Comparison of ENCODE assay signal across 35 cellular contexts in the genomic region with DNA sequence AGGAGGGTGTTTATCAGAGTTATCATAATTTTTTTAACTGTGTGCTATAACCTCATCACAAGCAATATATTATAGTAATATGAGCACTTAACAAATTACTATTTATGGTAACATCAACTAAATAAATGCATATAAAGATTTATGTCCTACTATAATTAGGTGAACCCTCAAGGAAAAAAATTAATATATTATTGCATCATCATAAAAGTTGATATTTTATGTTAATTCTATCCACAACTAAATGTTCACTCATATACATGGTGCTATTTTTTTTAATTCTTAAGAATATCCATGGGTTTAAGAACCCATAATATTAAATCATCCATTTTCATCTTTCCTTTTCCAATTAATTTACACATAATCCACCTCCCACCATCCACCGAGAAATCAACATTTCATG.
DNase-seq lines count a peak whose midpoint lies in the region; ATAC-seq, FAIRE-seq and TF ChIP-seq lines count a peak whose summit lies in the region.
"Had no signal": no experiment of that assay in that cellular context is flagged by ENCODE, and none has a peak within 500 bp of the region (broad histone marks: within the 10 kb centered on the region; RNA-seq: fewer than 3 reads in every experiment).

No MANE protein-coding gene starts in this region.

- H3K9me3 ChIP-seq in HepG2 (ENCODE audit: low read length) (peaks cover 30% of the 10 kb centered on the region), right lobe of liver (no peaks in the 10 kb centered on the region), IMR-90 (ENCODE audit: control insufficient read depth, insufficient read depth, low read length) (peaks cover 3% of the 10 kb centered on the region; the same call in 1 of the 2 replicates), K562 (replicated peaks; ENCODE audit: control insufficient read depth, insufficient read depth, low read depth, low read length) (no peaks in the 10 kb centered on the region), kidney (ENCODE audit: control insufficient read depth in 1 of 2, low read length in 2 of 2) (no peaks in the 10 kb centered on the region), PC-9 (ENCODE audit: insufficient read depth, low read depth) (no peaks in the 10 kb centered on the region)
- H3K9me3 ChIP-seq: A549, BE2C, BLaER1, Caco-2 had no signal

- POLR2A ChIA-PET in HepG2 (lab: Yijun Ruan, JAX), result no interaction called here
- POLR2A ChIA-PET in IMR-90 (lab: Charles Lee; ENCODE audit: unreplicated experiment), result no interaction called here
- POLR2A ChIA-PET in K562 (lab: Yijun Ruan, JAX), result no interaction called here
- POLR2A ChIA-PET in PC-9 (lab: Charles Lee; ENCODE audit: unreplicated experiment), result no interaction called here

- H3K4me1 ChIP-seq in HepG2 (ENCODE audit: insufficient read depth, low read length) (no peaks in the 10 kb centered on the region), right lobe of liver (peaks cover 0 to 8% (median 0%) of the 10 kb centered on the region in 4 donors), IMR-90 (ENCODE audit: control insufficient read depth, insufficient read depth, low read length) (no peaks in the 10 kb centered on the region), K562 (replicated peaks in 1 of 2; ENCODE audit: control insufficient read depth in 2 of 2, insufficient read depth in 2 of 2, low read length in 2 of 2) (no peaks in the 10 kb centered on the region), kidney (ENCODE audit: control insufficient read depth in 1 of 2, insufficient read depth in 1 of 2, low read depth in 1 of 2, low read length in 2 of 2) (no peaks in the 10 kb centered on the region), PC-9 (replicated peaks; ENCODE audit: insufficient read depth) (no peaks in the 10 kb centered on the region)
- H3K4me1 ChIP-seq: A549, BE2C, BLaER1, Caco-2 had no signal

- H3K4me3 ChIP-seq in HepG2 (replicated peaks in 1 of 3; ENCODE audit: insufficient read depth in 1 of 3, low read depth in 2 of 3, low read length in 3 of 3) (no peak overlapping the region), right lobe of liver (no peak overlapping the region), IMR-90 (ENCODE audit: insufficient read depth, low read depth, low read length) (no peak overlapping the region), K562 (no peak overlapping the region), kidney (ENCODE audit: low read length in 2 of 2) (no peak overlapping the region), PC-9 (no peak overlapping the region)
- H3K4me3 ChIP-seq: A549; BLaER1; BLaER1 treated with 17β-estradiol and CSF1 and Interleukin-3, amounts not matched to agents 10 nM and 100 nM had no signal

- no peak for TF ChIP-seq POLR2A in HepG2 (IDR thresholded peaks at IDR 0.05; ENCODE audit: insufficient read depth in 1 of 2, low read depth in 2 of 2, low read length in 2 of 2)
- no peak for TF ChIP-seq POLR2A in right lobe of liver (IDR thresholded peaks at IDR 0.05)
- TF ChIP-seq POLR2A in IMR-90 (IDR thresholded peaks at IDR 0.05; ENCODE audit: low read depth, low read length), result no peak
- TF ChIP-seq POLR2A in K562 (conservative IDR thresholded peaks at IDR 0.05), result no peak

- no peak overlapping the region for H3K23ac ChIP-seq in IMR-90 (ENCODE audit: low read depth, low read length)

- DNase-seq in HepG2 (ENCODE audit: low spot score) (no peak), right lobe of liver (no peak), IMR-90 (no peak), K562 (ENCODE audit: extremely low read depth in 1 of 4, low spot score in 3 of 4) (no peak), kidney (no peak), PC-9 (no peak), NCI-H2081 (lab: John Stamatoyannopoulos, UW) (no peak)
- DNase-seq: 8988T; ACHN; AML-193; BE2C; C1 segment of cervical spinal cord; Caco-2; Calu3; CD4-positive, alpha-beta memory T cell; CD4-positive, alpha-beta T cell; CD4-positive, CD25-positive, alpha-beta regulatory T cell; CD8-positive, alpha-beta memory T cell; CD8-positive, alpha-beta T cell; COR-L47; DMS 273 treated with DMSO at 0.1 percent for 48 hours; DMS153; DMS53; DMS79; DMS79 treated with DMSO at 0.1 percent for 48 hours; DND-41; EL had no signal

- H3K9ac ChIP-seq in HepG2 (ENCODE audit: insufficient read depth, low read depth, low read length) (no peak overlapping the region), IMR-90 (ENCODE audit: low read depth, low read length) (no peak overlapping the region), K562 (ENCODE audit: insufficient read depth in 1 of 2, low read depth in 2 of 2, low read length in 2 of 2) (no peak overlapping the region), kidney (ENCODE audit: low read length in 2 of 2) (no peak overlapping the region)
- H3K9ac ChIP-seq: BLaER1; BLaER1 treated with 17β-estradiol and CSF1 and Interleukin-3, amounts not matched to agents 10 nM and 100 nM had no signal

- no peaks in the 10 kb centered on the region for H3K79me1 ChIP-seq in IMR-90 (ENCODE audit: low read depth in 1 of 2, low read length in 2 of 2)

- H3K4ac ChIP-seq in IMR-90 (ENCODE audit: low read depth, low read length), result no peak overlapping the region

- dilution Hi-C loops in IMR-90 (cut with HindIII; ENCODE audit: low sequenced_read_pairs, unreplicated experiment), result no loop called here

- no peaks in the 10 kb centered on the region for H4K20me1 ChIP-seq in HepG2 (ENCODE audit: insufficient read depth, low read length)
- H4K20me1 ChIP-seq in IMR-90 (ENCODE audit: insufficient read depth, low read length), result no peaks in the 10 kb centered on the region
- H4K20me1 ChIP-seq in K562 (replicated peaks; ENCODE audit: control insufficient read depth, insufficient read depth, low read length), result no peaks in the 10 kb centered on the region
- H4K20me1 ChIP-seq in PC-9 (ENCODE audit: insufficient read depth), result no peaks in the 10 kb centered on the region
- H4K20me1 ChIP-seq: BLaER1; BLaER1 treated with 17β-estradiol and CSF1 and Interleukin-3, amounts not matched to agents 10 nM and 100 nM had no signal

- no peak for TF ChIP-seq CTCF in HepG2 (CRISPR knock-in tag; IDR thresholded peaks at IDR 0.05)
- no peak for TF ChIP-seq CTCF in right lobe of liver (IDR thresholded peaks at IDR 0.05)
- no peak for TF ChIP-seq CTCF in IMR-90 (conservative IDR thresholded peaks at IDR 0.05; ENCODE audit: low read depth, low read length)
- no peak for TF ChIP-seq CTCF in K562 (IDR thresholded peaks at IDR 0.05 in 2 of 3, conservative IDR thresholded peaks at IDR 0.05 in 1 of 3; ENCODE audit: insufficient read depth in 2 of 3, low read depth in 1 of 3, low read length in 3 of 3)
- TF ChIP-seq CTCF in kidney (IDR thresholded peaks at IDR 0.05; ENCODE audit: borderline replicate concordance, extremely low read depth, insufficient read depth), result no peak
- no peak for TF ChIP-seq CTCF in PC-9 (conservative IDR thresholded peaks at IDR 0.05)

- no peak overlapping the region for H2AFZ ChIP-seq in HepG2 (ENCODE audit: low read length)
- H2AFZ ChIP-seq in IMR-90 (replicated peaks; ENCODE audit: low read length, poor library complexity), result no peak overlapping the region
- H2AFZ ChIP-seq in K562 (ENCODE audit: low read depth, low read length), result no peak overlapping the region
- no peak overlapping the region for H2AFZ ChIP-seq in PC-9

- H4K8ac ChIP-seq in IMR-90 (ENCODE audit: low read depth in 2 of 2, low read length in 2 of 2), result no peak overlapping the region

- CTCF ChIA-PET in HepG2 (lab: Yijun Ruan, JAX; ENCODE audit: low intra/inter-chr PET ratio, low total read pairs) (no interaction called here), IMR-90 (lab: Yijun Ruan, JAX) (no interaction called here), K562 (lab: Yijun Ruan, JAX; ENCODE audit: low intra/inter-chr PET ratio) (no interaction called here), PC-9 (lab: Charles Lee) (no interaction called here)

- in situ Hi-C loops in HepG2 (cut with HindIII; ENCODE audit: extremely low pct_ligation_motif_present, low pct_unique_long_range_greater_than_20kb) (no loop called here), IMR-90 (cut with MboI; ENCODE audit: low sequenced_read_pairs) (no loop called here), K562 (cut with MboI) (no loop called here)

- no peaks in the 10 kb centered on the region for H3K27me3 ChIP-seq in HepG2 (ENCODE audit: control insufficient read depth in 1 of 2, insufficient read depth in 2 of 2, low read length in 2 of 2)
- no peaks in the 10 kb centered on the region for H3K27me3 ChIP-seq in right lobe of liver
- H3K27me3 ChIP-seq in IMR-90 (ENCODE audit: control insufficient read depth, insufficient read depth, low read length), result no peaks in the 10 kb centered on the region
- no peaks in the 10 kb centered on the region for H3K27me3 ChIP-seq in K562 (ENCODE audit: control insufficient read depth in 2 of 2, insufficient read depth in 2 of 2, low read length in 2 of 2)
- H3K27me3 ChIP-seq in PC-9 (ENCODE audit: insufficient read depth, low read depth), result no peaks in the 10 kb centered on the region
- H3K27me3 ChIP-seq: BE2C; BLaER1; BLaER1 treated with 17β-estradiol and CSF1 and Interleukin-3, amounts not matched to agents 10 nM and 100 nM had no signal

- H3K36me3 ChIP-seq in HepG2 (replicated peaks in 1 of 2; ENCODE audit: control insufficient read depth in 1 of 2, insufficient read depth in 2 of 2, low read length in 2 of 2) (no peaks in the 10 kb centered on the region), right lobe of liver (no peaks in the 10 kb centered on the region), IMR-90 (ENCODE audit: control insufficient read depth, insufficient read depth, low read length) (no peaks in the 10 kb centered on the region), K562 (ENCODE audit: control insufficient read depth, insufficient read depth, low read length) (no peaks in the 10 kb centered on the region), kidney (ENCODE audit: control insufficient read depth in 1 of 2, insufficient read depth in 2 of 2, low read length in 2 of 2) (no peaks in the 10 kb centered on the region), PC-9 (ENCODE audit: low read depth) (no peaks in the 10 kb centered on the region)
- H3K36me3 ChIP-seq: BE2C; BLaER1; BLaER1 treated with 17β-estradiol and CSF1 and Interleukin-3, amounts not matched to agents 10 nM and 100 nM had no signal

- FAIRE-seq in HepG2 (lab: Jason Lieb, UNC) (no peak), K562 (lab: Jason Lieb, UNC) (no peak), kidney (lab: Jason Lieb, UNC) (peak; percentile 11)
- FAIRE-seq: A204.1, A549, D721Med had no signal

- no peak overlapping the region for H3K27ac ChIP-seq in HepG2 (ENCODE audit: extremely low read length, insufficient read depth, low read length)
- no peak overlapping the region for H3K27ac ChIP-seq in right lobe of liver
- no peak overlapping the region for H3K27ac ChIP-seq in IMR-90 (ENCODE audit: insufficient read depth, low read length)
- no peak overlapping the region for H3K27ac ChIP-seq in K562 (ENCODE audit: extremely low read depth, low read depth, low read length)
- H3K27ac ChIP-seq in kidney (ENCODE audit: low read depth in 2 of 2, low read length in 2 of 2), result no peak overlapping the region
- no peak overlapping the region for H3K27ac ChIP-seq in PC-9
- H3K27ac ChIP-seq: 22Rv1; A549; BLaER1; BLaER1 treated with 17β-estradiol and CSF1 and Interleukin-3, amounts not matched to agents 10 nM and 100 nM; C4-2B had no signal

- H3K9me1 ChIP-seq in IMR-90 (ENCODE audit: insufficient read depth, low read length), result no peaks in the 10 kb centered on the region
- no peaks in the 10 kb centered on the region for H3K9me1 ChIP-seq in K562 (ENCODE audit: control insufficient read depth, insufficient read depth, low read length)

- no peak overlapping the region for H3K4me2 ChIP-seq in HepG2 (ENCODE audit: low read depth, low read length)
- H3K4me2 ChIP-seq in IMR-90 (ENCODE audit: low read depth, low read length), result no peak overlapping the region
- H3K4me2 ChIP-seq in K562 (ENCODE audit: insufficient read depth, low read length), result no peak overlapping the region
- no peak overlapping the region for H3K4me2 ChIP-seq in PC-9
- H3K4me2 ChIP-seq: A549; BLaER1; BLaER1 treated with 17β-estradiol and CSF1 and Interleukin-3, amounts not matched to agents 10 nM and 100 nM had no signal

- H3K79me2 ChIP-seq in HepG2 (ENCODE audit: insufficient read depth, low read length) (no peaks in the 10 kb centered on the region), K562 (ENCODE audit: control insufficient read depth, insufficient read depth, low read length) (no peaks in the 10 kb centered on the region), PC-9 (ENCODE audit: low read depth) (no peaks in the 10 kb centered on the region)

- no peak overlapping the region for H4K5ac ChIP-seq in IMR-90 (ENCODE audit: low read depth, low read length)

- H2AK9ac ChIP-seq in IMR-90 (replicated peaks; ENCODE audit: low read depth, low read length, poor library complexity), result no peak overlapping the region

- WGBS in HepG2 (ENCODE audit: low lambda C conversion rate), result 0% methylated on average over 1 of the region's 1 CpG
- WGBS in right lobe of liver (ENCODE audit: insufficient coverage, low coverage, low lambda C conversion rate, missing lambda C conversion rate), result 71% methylated on average over 1 of the region's 1 CpG
- WGBS in IMR-90 (ENCODE audit: extremely low coverage in 2 of 2, insufficient read length in 1 of 2), 2 experiments, result 100% methylated on average over 1 of the region's 1 CpG; no CpG with 5 or more reads in 1 of the 2 experiments
- WGBS in K562 (ENCODE audit: insufficient coverage, low coverage, missing lambda C conversion rate), result 0% methylated on average over 1 of the region's 1 CpG

- no peak overlapping the region for H3K18ac ChIP-seq in IMR-90 (ENCODE audit: low read depth, low read length)

- BruUV-seq in HepG2 (replicated peaks; lab: Mats Ljungman, UMichigan) (no TSS peak), IMR-90 (replicated peaks; lab: Mats Ljungman, UMichigan) (no TSS peak), K562 (replicated peaks; lab: Mats Ljungman, UMichigan) (no TSS peak), PC-9 (replicated peaks; lab: Mats Ljungman, UMichigan) (no TSS peak)

- H4K91ac ChIP-seq in IMR-90 (ENCODE audit: insufficient read depth, low read depth, low read length), result no peak overlapping the region

- H3K9me2 ChIP-seq in PC-9 (ENCODE audit: insufficient read depth), result no peaks in the 10 kb centered on the region

- intact Hi-C loops in HepG2 (cut with micrococcal nuclease; ENCODE audit: unreplicated experiment) (no loop called here), right lobe of liver (cut with DNase I) (no loop called here), IMR-90 (cut with micrococcal nuclease) (no loop called here), K562 (cut with micrococcal nuclease) (no loop called here), kidney (cut with DNase I) (no loop called here), PC-9 (cut with micrococcal nuclease; ENCODE audit: unreplicated experiment) (no loop called here)

- TF ChIP-seq RAD21 in HepG2 (CRISPR knock-in tag; IDR thresholded peaks at IDR 0.05) (no peak), IMR-90 (IDR thresholded peaks at IDR 0.05; ENCODE audit: low read length) (no peak), K562 (CRISPR knock-in tag; conservative IDR thresholded peaks at IDR 0.05 in 1 of 2, IDR thresholded peaks at IDR 0.05 in 1 of 2) (no peak)

- no peak overlapping the region for H3K56ac ChIP-seq in IMR-90 (ENCODE audit: extremely low read depth, insufficient read depth, low read length)

- no peak overlapping the region for H2AK5ac ChIP-seq in IMR-90 (ENCODE audit: low read depth, low read length)

- H2BK120ac ChIP-seq in IMR-90 (ENCODE audit: low read depth, low read length), result no peak overlapping the region

- H2BK20ac ChIP-seq in IMR-90 (ENCODE audit: low read depth, low read length), result no peak overlapping the region

- ATAC-seq in HepG2 (no peak), right lobe of liver (no peak), IMR-90 (ENCODE audit: low read depth) (no peak), K562 (no peak), HG02623 (IDR thresholded peaks at IDR 0.05; ENCODE audit: unreplicated experiment) (no peak)
- ATAC-seq: A549; CD8-positive, alpha-beta T cell had no signal

- no peak overlapping the region for H2BK5ac ChIP-seq in IMR-90 (ENCODE audit: low read depth, low read length, poor library complexity, severe bottlenecking)

- no peaks in the 10 kb centered on the region for H3F3A ChIP-seq in PC-9 (ENCODE audit: insufficient read depth, low read depth)

- TF ChIP-seq EP300 in HepG2 (IDR thresholded peaks at IDR 0.05; ENCODE audit: low read depth in 2 of 2, low read length in 2 of 2), result no peak
- TF ChIP-seq EP300 in HepG2 (CRISPR knock-in tag; IDR thresholded peaks at IDR 0.05; ENCODE audit: borderline replicate concordance), result no peak
- TF ChIP-seq EP300 in K562 (IDR thresholded peaks at IDR 0.05; ENCODE audit: low read length), result no peak

- H2BK15ac ChIP-seq in IMR-90 (ENCODE audit: low read depth, low read length), result no peak overlapping the region

- H3K14ac ChIP-seq in IMR-90 (replicated peaks; ENCODE audit: low read depth, low read length), result no peak overlapping the region
